Comparison of ENCODE assay signal across 8 cellular contexts in the genomic region with DNA sequence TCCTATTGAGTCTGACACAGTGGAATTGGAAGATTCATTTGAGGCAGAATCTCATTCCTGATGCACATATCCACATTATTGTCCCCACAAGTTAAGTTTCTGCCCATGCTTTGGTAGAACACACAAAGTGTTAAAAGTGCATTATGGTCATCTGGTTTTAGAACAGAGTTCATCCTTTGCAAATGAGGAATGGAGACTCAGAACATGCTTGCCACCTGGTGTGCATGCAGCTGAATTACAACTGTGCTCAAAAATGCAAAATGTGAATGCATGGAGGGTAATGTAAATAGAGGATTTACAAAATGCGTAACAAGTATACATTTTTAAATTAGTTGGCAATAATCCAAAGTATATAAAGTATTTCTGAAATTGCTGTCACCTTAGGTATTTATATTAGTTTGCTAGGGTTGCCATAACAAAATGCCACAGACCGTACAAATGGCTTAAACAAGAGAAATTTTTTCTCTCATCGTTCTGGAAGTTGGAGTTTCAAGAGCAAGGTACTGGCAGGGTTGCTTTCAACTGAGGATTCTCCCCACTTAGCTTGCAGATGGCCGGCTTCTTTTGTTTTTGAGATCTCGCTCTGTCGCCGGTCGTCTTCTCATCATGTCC.
A peak's percentile ranks its signal among the peaks of the same experiment; 100 is the strongest.
DNase-seq lines count a peak whose midpoint lies in the region; ATAC-seq and TF ChIP-seq lines count a peak whose summit lies in the region.

No MANE protein-coding gene starts in this region.

- H2BK120ac ChIP-seq in mesendoderm (ENCODE audit: low read depth, low read length): no peak overlapping the region

- H3K27ac ChIP-seq in mammary epithelial cell (ENCODE audit: insufficient read depth, low read depth, low read length): no peak overlapping the region
- no peak overlapping the region for H3K27ac ChIP-seq in mesendoderm (ENCODE audit: low read depth, low read length)

- H4K5ac ChIP-seq in mesendoderm (ENCODE audit: low read length): no peak overlapping the region

- H3K27ac Mint-ChIP-seq in stimulated activated naive CD8-positive, alpha-beta T cell treated with anti-CD3 and anti-CD28 coated beads, Interleukin-15, amount 100 ng/mL, for 72 hours: no peak overlapping the region

- no peak overlapping the region for H2AK5ac ChIP-seq in mesendoderm (ENCODE audit: low read length)

- no peaks in the 10 kb centered on the region for H3K27me3 Mint-ChIP-seq in stimulated activated naive CD8-positive, alpha-beta T cell treated with anti-CD3 and anti-CD28 coated beads, Interleukin-15, amount 100 ng/mL, for 72 hours

- H3K79me2 ChIP-seq in mammary epithelial cell (ENCODE audit: insufficient read depth, low read length) (no peaks in the 10 kb centered on the region), mesendoderm (ENCODE audit: control insufficient read depth, insufficient read depth, low read length) (no peaks in the 10 kb centered on the region)

- H2AFZ ChIP-seq in mammary epithelial cell (ENCODE audit: low read depth, low read length): no peak overlapping the region

- H2BK5ac ChIP-seq in mesendoderm (ENCODE audit: low read length): no peak overlapping the region

- 48% methylated on average over 8 of the region's 8 CpGs for WGBS in mammary epithelial cell (ENCODE audit: low coverage, missing lambda C conversion rate)
- no CpG with 5 or more reads among the region's 8 CpGs for WGBS in mesendoderm (ENCODE audit: extremely low coverage, insufficient coverage, low lambda C conversion rate)

- no peaks in the 10 kb centered on the region for H3K27me3 ChIP-seq in mammary epithelial cell (ENCODE audit: insufficient read depth, low read length)
- no peaks in the 10 kb centered on the region for H3K27me3 ChIP-seq in mesendoderm (ENCODE audit: insufficient read depth, low read length, poor library complexity)

- TF ChIP-seq CTCF in mammary epithelial cell (conservative IDR thresholded peaks at IDR 0.05 in 1 of 2, IDR thresholded peaks at IDR 0.05 in 1 of 2; ENCODE audit: extremely low read depth in 1 of 2, insufficient read depth in 1 of 2, low read depth in 1 of 2, low read length in 2 of 2): peak; percentile 88 to 89

- H3K4me1 ChIP-seq in mammary epithelial cell (ENCODE audit: insufficient read depth, low read length) (no peaks in the 10 kb centered on the region), mesendoderm (ENCODE audit: control insufficient read depth, low read depth, low read length) (no peaks in the 10 kb centered on the region)

- no peaks in the 10 kb centered on the region for H3K9me3 ChIP-seq in mammary epithelial cell (replicated peaks; ENCODE audit: insufficient read depth, low read length)

- dilution Hi-C loops in mammary epithelial cell (cut with HindIII; ENCODE audit: low sequenced_read_pairs): no loop called here

- no peaks in the 10 kb centered on the region for H3K9me3 Mint-ChIP-seq in stimulated activated naive CD8-positive, alpha-beta T cell treated with anti-CD3 and anti-CD28 coated beads, Interleukin-15, amount 100 ng/mL, for 72 hours

- CTCF ChIA-PET in mammary epithelial cell (lab: Charles Lee; ENCODE audit: low non-redundant PET): interaction anchor here (0.6 kb wide), 1 partner anchor 19 kb away, joined by 6 read pairs; no protein-coding TSS in a partner anchor

- BruUV-seq in mammary epithelial cell (replicated peaks; lab: Mats Ljungman, UMichigan): no TSS peak

- H3K79me1 ChIP-seq in mesendoderm (ENCODE audit: low read length): no peaks in the 10 kb centered on the region

- no peak overlapping the region for H3K4ac ChIP-seq in mesendoderm (ENCODE audit: low read depth, low read length)

- H3K4me3 ChIP-seq in mammary epithelial cell (replicated peaks in 1 of 3; ENCODE audit: insufficient read depth in 1 of 3, low read depth in 2 of 3, low read length in 3 of 3) (no peak overlapping the region), mesendoderm (ENCODE audit: low read length) (no peak overlapping the region)

- no peak overlapping the region for H3K56ac ChIP-seq in mesendoderm (ENCODE audit: low read length)

- no peak for ATAC-seq in stimulated activated naive CD8-positive, alpha-beta T cell treated with anti-CD3 and anti-CD28 coated beads, Interleukin-15, Interleukin-2, amounts not matched to agents 100 U/mL and 50 U/mL, for 24 hours
- no peak for ATAC-seq in stimulated activated naive CD8-positive, alpha-beta T cell treated with anti-CD3 and anti-CD28 coated beads, Interleukin-15, amount 100 ng/mL, for 72 hours
- ATAC-seq in HG02798 (IDR thresholded peaks at IDR 0.05; ENCODE audit: poor library complexity, unreplicated experiment): peak; percentile 87
- ATAC-seq in HG02763 (IDR thresholded peaks at IDR 0.05; ENCODE audit: unreplicated experiment): no peak

- intact Hi-C loops in mammary epithelial cell (cut with micrococcal nuclease): loop anchor here (1.0 kb wide), 2 partner anchors 19 to 1089 kb away; no protein-coding TSS in a partner anchor

- H3K4me3 Mint-ChIP-seq in stimulated activated naive CD8-positive, alpha-beta T cell treated with anti-CD3 and anti-CD28 coated beads, Interleukin-15, amount 100 ng/mL, for 72 hours: no peak overlapping the region

- no peaks in the 10 kb centered on the region for H4K20me1 ChIP-seq in mammary epithelial cell (ENCODE audit: insufficient read depth, low read length)

- H4K8ac ChIP-seq in mesendoderm (ENCODE audit: low read depth, low read length): no peak overlapping the region

- no peak overlapping the region for H3K18ac ChIP-seq in mesendoderm (ENCODE audit: low read length)

- DNase-seq in stimulated activated naive CD8-positive, alpha-beta T cell treated with anti-CD3 and anti-CD28 coated beads, Interleukin-15, Interleukin-2, amounts not matched to agents 100 U/mL and 50 U/mL, for 24 hours: peak; percentile 3
- DNase-seq in stimulated activated naive CD8-positive, alpha-beta T cell treated with anti-CD3 and anti-CD28 coated beads, Interleukin-15, amount 100 ng/mL, for 72 hours: no peak
- DNase-seq in NCI-H345 treated with DMSO at 0.1 percent for 48 hours (lab: John Stamatoyannopoulos, UW; ENCODE audit: unreplicated experiment) (peak; percentile 42), mammary epithelial cell (no peak), mesendoderm (peak; percentile 49), NCI-H2107 treated with DMSO at 0.1 percent for 48 hours (lab: John Stamatoyannopoulos, UW; ENCODE audit: unreplicated experiment) (no peak)

- in situ Hi-C loops in mammary epithelial cell (cut with MboI; ENCODE audit: low sequenced_read_pairs in 2 of 2): no loop called here

- H2BK15ac ChIP-seq in mesendoderm (replicated peaks; ENCODE audit: low read depth): no peak overlapping the region

- no peak overlapping the region for H3K23ac ChIP-seq in mesendoderm (ENCODE audit: low read length)

- H3K36me3 ChIP-seq in mammary epithelial cell (ENCODE audit: insufficient read depth, low read length): no peaks in the 10 kb centered on the region
- no peaks in the 10 kb centered on the region for H3K36me3 ChIP-seq in mesendoderm (ENCODE audit: control insufficient read depth, insufficient read depth, low read length)

- no peak overlapping the region for H3K9ac ChIP-seq in mammary epithelial cell (ENCODE audit: insufficient read depth, low read length)
- H3K9ac ChIP-seq in mesendoderm (ENCODE audit: low read length): no peak overlapping the region

- H3K4me1 Mint-ChIP-seq in stimulated activated naive CD8-positive, alpha-beta T cell treated with anti-CD3 and anti-CD28 coated beads, Interleukin-15, amount 100 ng/mL, for 72 hours: no peaks in the 10 kb centered on the region

- H3K4me2 ChIP-seq in mammary epithelial cell (ENCODE audit: insufficient read depth, low read depth, low read length): no peak overlapping the region
- H3K4me2 ChIP-seq in mesendoderm (ENCODE audit: low read length): no peak overlapping the region

Comparison
In these comparisons a context has a peak if more than half of its experiments do, and no peak if none do; other contexts are left out.
1. DNase-seq: peak in stimulated activated naive CD8-positive, alpha-beta T cell treated with anti-CD3 and anti-CD28 coated beads, Interleukin-15, Interleukin-2, amounts not matched to agents 100 U/mL and 50 U/mL, for 24 hours (single experiment), NCI-H345 treated with DMSO at 0.1 percent for 48 hours (single experiment) and mesendoderm (single experiment); none in stimulated activated naive CD8-positive, alpha-beta T cell treated with anti-CD3 and anti-CD28 coated beads, Interleukin-15, amount 100 ng/mL, for 72 hours (0 of 2), mammary epithelial cell (single experiment) and NCI-H2107 treated with DMSO at 0.1 percent for 48 hours (single experiment).